1 cellular context compared by ENCODE assay signal in the genomic region with DNA sequence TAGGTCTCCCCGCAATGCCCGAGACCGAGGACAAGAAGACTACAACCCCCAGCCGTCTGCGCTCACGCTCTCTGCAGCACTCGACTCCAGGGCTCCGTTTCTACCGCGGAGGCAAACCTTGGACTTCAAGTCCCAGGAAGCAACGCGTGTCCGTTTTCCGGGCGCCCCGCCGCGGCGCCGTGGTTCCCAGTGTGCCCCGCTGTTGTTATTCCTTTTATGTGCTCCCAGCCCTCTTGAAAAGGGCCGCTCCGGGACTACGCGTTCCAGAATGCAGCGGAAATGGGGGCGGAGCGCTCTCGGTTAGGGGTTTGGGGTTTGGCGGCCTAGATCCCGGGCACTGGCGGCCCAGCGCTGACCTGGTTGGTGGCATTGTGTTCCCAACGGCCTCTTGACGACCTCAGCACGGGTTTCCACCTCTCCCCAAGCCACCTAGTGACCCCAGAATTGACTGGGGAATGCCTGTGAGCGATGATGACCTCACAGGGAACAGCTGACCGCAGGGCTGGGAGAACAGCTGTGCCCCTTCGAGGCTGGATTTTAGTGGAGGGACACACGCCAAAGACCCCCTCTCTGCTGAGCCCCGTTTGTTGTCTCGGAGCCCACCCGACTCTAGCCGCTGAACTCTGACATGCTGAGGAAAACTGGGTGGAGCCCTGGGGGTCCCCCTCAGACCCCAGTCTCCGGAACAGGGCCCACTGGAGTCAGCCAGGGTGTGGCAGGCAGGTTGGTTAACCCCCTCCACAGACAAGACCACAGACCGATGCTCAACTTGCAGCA.
A peak's percentile ranks its signal among the peaks of the same experiment; 100 is the strongest.
TF ChIP-seq lines count a peak whose summit lies in the region.

No MANE protein-coding gene starts in this region.

TF ChIP-seq in K562, 482 proteins besides CTCF, POLR2A, EP300 and RAD21 (continued from another document and continues in another):
- TF ChIP-seq, protein P1, sequence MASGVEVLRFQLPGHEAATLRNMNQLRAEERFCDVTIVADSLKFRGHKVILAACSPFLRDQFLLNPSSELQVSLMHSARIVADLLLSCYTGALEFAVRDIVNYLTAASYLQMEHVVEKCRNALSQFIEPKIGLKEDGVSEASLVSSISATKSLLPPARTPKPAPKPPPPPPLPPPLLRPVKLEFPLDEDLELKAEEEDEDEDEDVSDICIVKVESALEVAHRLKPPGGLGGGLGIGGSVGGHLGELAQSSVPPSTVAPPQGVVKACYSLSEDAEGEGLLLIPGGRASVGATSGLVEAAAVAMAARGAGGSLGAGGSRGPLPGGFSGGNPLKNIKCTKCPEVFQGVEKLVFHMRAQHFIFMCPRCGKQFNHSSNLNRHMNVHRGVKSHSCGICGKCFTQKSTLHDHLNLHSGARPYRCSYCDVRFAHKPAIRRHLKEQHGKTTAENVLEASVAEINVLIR (CRISPR knock-in tag; IDR thresholded peaks at IDR 0.05): peak; percentile 45; the same call in 1 of the 2 replicates
- no peak for TF ChIP-seq EHMT2 (IDR thresholded peaks at IDR 0.05)
- peak; percentile 66 for TF ChIP-seq POU5F1 (IDR thresholded peaks at IDR 0.05; ENCODE audit: borderline replicate concordance, low read depth, low read length, partially characterized antibody)
- TF ChIP-seq, protein P2, sequence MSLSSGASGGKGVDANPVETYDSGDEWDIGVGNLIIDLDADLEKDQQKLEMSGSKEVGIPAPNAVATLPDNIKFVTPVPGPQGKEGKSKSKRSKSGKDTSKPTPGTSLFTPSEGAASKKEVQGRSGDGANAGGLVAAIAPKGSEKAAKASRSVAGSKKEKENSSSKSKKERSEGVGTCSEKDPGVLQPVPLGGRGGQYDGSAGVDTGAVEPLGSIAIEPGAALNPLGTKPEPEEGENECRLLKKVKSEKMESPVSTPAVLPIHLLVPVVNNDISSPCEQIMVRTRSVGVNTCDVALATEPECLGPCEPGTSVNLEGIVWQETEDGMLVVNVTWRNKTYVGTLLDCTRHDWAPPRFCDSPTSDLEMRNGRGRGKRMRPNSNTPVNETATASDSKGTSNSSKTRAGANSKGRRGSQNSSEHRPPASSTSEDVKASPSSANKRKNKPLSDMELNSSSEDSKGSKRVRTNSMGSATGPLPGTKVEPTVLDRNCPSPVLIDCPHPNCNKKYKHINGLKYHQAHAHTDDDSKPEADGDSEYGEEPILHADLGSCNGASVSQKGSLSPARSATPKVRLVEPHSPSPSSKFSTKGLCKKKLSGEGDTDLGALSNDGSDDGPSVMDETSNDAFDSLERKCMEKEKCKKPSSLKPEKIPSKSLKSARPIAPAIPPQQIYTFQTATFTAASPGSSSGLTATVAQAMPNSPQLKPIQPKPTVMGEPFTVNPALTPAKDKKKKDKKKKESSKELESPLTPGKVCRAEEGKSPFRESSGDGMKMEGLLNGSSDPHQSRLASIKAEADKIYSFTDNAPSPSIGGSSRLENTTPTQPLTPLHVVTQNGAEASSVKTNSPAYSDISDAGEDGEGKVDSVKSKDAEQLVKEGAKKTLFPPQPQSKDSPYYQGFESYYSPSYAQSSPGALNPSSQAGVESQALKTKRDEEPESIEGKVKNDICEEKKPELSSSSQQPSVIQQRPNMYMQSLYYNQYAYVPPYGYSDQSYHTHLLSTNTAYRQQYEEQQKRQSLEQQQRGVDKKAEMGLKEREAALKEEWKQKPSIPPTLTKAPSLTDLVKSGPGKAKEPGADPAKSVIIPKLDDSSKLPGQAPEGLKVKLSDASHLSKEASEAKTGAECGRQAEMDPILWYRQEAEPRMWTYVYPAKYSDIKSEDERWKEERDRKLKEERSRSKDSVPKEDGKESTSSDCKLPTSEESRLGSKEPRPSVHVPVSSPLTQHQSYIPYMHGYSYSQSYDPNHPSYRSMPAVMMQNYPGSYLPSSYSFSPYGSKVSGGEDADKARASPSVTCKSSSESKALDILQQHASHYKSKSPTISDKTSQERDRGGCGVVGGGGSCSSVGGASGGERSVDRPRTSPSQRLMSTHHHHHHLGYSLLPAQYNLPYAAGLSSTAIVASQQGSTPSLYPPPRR (CRISPR knock-in tag; IDR thresholded peaks at IDR 0.05; ENCODE audit: borderline replicate concordance): 0 out of 2 replicates have a peak, but pooled peaks have one; percentile 18
- TF ChIP-seq ZNF232 (CRISPR knock-in tag; IDR thresholded peaks at IDR 0.05): no peak
- TF ChIP-seq, protein P3, sequence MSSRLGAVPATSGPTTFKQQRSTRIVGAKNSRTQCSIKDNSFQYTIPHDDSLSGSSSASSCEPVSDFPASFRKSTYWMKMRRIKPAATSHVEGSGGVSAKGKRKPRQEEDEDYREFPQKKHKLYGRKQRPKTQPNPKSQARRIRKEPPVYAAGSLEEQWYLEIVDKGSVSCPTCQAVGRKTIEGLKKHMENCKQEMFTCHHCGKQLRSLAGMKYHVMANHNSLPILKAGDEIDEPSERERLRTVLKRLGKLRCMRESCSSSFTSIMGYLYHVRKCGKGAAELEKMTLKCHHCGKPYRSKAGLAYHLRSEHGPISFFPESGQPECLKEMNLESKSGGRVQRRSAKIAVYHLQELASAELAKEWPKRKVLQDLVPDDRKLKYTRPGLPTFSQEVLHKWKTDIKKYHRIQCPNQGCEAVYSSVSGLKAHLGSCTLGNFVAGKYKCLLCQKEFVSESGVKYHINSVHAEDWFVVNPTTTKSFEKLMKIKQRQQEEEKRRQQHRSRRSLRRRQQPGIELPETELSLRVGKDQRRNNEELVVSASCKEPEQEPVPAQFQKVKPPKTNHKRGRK (tag; IDR thresholded peaks at IDR 0.05): no peak
- no peak for TF ChIP-seq NCOA4 (IDR thresholded peaks at IDR 0.05; ENCODE audit: partially characterized antibody)
- TF ChIP-seq TCFL5 (CRISPR knock-in tag; conservative IDR thresholded peaks at IDR 0.05): no peak
- no peak for TF ChIP-seq ZNF436 (CRISPR knock-in tag; IDR thresholded peaks at IDR 0.05)
- TF ChIP-seq PHB2 (IDR thresholded peaks at IDR 0.05; ENCODE audit: low read depth): no peak
- no peak for TF ChIP-seq ILF3 (IDR thresholded peaks at IDR 0.05; ENCODE audit: borderline replicate concordance)
- TF ChIP-seq, protein P4, sequence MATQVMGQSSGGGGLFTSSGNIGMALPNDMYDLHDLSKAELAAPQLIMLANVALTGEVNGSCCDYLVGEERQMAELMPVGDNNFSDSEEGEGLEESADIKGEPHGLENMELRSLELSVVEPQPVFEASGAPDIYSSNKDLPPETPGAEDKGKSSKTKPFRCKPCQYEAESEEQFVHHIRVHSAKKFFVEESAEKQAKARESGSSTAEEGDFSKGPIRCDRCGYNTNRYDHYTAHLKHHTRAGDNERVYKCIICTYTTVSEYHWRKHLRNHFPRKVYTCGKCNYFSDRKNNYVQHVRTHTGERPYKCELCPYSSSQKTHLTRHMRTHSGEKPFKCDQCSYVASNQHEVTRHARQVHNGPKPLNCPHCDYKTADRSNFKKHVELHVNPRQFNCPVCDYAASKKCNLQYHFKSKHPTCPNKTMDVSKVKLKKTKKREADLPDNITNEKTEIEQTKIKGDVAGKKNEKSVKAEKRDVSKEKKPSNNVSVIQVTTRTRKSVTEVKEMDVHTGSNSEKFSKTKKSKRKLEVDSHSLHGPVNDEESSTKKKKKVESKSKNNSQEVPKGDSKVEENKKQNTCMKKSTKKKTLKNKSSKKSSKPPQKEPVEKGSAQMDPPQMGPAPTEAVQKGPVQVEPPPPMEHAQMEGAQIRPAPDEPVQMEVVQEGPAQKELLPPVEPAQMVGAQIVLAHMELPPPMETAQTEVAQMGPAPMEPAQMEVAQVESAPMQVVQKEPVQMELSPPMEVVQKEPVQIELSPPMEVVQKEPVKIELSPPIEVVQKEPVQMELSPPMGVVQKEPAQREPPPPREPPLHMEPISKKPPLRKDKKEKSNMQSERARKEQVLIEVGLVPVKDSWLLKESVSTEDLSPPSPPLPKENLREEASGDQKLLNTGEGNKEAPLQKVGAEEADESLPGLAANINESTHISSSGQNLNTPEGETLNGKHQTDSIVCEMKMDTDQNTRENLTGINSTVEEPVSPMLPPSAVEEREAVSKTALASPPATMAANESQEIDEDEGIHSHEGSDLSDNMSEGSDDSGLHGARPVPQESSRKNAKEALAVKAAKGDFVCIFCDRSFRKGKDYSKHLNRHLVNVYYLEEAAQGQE (CRISPR knock-in tag; IDR thresholded peaks at IDR 0.05; ENCODE audit: low read depth): 0 out of 2 replicates have a peak, but pooled peaks have one; percentile 9
- no peak for TF ChIP-seq ZSCAN29 (IDR thresholded peaks at IDR 0.05)
- peak; percentile 97 for TF ChIP-seq ATF7 (IDR thresholded peaks at IDR 0.05)
- TF ChIP-seq SLC30A9 (CRISPR knock-in tag; IDR thresholded peaks at IDR 0.05): no peak
- TF ChIP-seq ZNF24 (IDR thresholded peaks at IDR 0.05): no peak
- TF ChIP-seq, protein P5, sequence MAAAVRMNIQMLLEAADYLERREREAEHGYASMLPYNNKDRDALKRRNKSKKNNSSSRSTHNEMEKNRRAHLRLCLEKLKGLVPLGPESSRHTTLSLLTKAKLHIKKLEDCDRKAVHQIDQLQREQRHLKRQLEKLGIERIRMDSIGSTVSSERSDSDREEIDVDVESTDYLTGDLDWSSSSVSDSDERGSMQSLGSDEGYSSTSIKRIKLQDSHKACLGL (CRISPR knock-in tag; IDR thresholded peaks at IDR 0.05; ENCODE audit: borderline replicate concordance, poor library complexity, severe bottlenecking): no peak
- no peak for TF ChIP-seq SAFB (IDR thresholded peaks at IDR 0.05; ENCODE audit: borderline replicate concordance, low read depth, low read length)
- TF ChIP-seq, protein P6, sequence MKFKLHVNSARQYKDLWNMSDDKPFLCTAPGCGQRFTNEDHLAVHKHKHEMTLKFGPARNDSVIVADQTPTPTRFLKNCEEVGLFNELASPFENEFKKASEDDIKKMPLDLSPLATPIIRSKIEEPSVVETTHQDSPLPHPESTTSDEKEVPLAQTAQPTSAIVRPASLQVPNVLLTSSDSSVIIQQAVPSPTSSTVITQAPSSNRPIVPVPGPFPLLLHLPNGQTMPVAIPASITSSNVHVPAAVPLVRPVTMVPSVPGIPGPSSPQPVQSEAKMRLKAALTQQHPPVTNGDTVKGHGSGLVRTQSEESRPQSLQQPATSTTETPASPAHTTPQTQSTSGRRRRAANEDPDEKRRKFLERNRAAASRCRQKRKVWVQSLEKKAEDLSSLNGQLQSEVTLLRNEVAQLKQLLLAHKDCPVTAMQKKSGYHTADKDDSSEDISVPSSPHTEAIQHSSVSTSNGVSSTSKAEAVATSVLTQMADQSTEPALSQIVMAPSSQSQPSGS (CRISPR knock-in tag; IDR thresholded peaks at IDR 0.05): no peak
- TF ChIP-seq RBM14 (IDR thresholded peaks at IDR 0.05; ENCODE audit: borderline replicate concordance, insufficient read depth, low read depth, low read length): no peak
- TF ChIP-seq, protein P7, sequence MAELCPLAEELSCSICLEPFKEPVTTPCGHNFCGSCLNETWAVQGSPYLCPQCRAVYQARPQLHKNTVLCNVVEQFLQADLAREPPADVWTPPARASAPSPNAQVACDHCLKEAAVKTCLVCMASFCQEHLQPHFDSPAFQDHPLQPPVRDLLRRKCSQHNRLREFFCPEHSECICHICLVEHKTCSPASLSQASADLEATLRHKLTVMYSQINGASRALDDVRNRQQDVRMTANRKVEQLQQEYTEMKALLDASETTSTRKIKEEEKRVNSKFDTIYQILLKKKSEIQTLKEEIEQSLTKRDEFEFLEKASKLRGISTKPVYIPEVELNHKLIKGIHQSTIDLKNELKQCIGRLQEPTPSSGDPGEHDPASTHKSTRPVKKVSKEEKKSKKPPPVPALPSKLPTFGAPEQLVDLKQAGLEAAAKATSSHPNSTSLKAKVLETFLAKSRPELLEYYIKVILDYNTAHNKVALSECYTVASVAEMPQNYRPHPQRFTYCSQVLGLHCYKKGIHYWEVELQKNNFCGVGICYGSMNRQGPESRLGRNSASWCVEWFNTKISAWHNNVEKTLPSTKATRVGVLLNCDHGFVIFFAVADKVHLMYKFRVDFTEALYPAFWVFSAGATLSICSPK (IDR thresholded peaks at IDR 0.05; ENCODE audit: borderline replicate concordance): no peak
- no peak for TF ChIP-seq WHSC1 (IDR thresholded peaks at IDR 0.05; ENCODE audit: low read length)
- TF ChIP-seq, protein P8, sequence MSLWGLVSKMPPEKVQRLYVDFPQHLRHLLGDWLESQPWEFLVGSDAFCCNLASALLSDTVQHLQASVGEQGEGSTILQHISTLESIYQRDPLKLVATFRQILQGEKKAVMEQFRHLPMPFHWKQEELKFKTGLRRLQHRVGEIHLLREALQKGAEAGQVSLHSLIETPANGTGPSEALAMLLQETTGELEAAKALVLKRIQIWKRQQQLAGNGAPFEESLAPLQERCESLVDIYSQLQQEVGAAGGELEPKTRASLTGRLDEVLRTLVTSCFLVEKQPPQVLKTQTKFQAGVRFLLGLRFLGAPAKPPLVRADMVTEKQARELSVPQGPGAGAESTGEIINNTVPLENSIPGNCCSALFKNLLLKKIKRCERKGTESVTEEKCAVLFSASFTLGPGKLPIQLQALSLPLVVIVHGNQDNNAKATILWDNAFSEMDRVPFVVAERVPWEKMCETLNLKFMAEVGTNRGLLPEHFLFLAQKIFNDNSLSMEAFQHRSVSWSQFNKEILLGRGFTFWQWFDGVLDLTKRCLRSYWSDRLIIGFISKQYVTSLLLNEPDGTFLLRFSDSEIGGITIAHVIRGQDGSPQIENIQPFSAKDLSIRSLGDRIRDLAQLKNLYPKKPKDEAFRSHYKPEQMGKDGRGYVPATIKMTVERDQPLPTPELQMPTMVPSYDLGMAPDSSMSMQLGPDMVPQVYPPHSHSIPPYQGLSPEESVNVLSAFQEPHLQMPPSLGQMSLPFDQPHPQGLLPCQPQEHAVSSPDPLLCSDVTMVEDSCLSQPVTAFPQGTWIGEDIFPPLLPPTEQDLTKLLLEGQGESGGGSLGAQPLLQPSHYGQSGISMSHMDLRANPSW (CRISPR knock-in tag; IDR thresholded peaks at IDR 0.05): 0 out of 2 replicates have a peak, but pooled peaks have one; percentile 75
- TF ChIP-seq HLTF (IDR thresholded peaks at IDR 0.05): no peak
- TF ChIP-seq, protein P9, sequence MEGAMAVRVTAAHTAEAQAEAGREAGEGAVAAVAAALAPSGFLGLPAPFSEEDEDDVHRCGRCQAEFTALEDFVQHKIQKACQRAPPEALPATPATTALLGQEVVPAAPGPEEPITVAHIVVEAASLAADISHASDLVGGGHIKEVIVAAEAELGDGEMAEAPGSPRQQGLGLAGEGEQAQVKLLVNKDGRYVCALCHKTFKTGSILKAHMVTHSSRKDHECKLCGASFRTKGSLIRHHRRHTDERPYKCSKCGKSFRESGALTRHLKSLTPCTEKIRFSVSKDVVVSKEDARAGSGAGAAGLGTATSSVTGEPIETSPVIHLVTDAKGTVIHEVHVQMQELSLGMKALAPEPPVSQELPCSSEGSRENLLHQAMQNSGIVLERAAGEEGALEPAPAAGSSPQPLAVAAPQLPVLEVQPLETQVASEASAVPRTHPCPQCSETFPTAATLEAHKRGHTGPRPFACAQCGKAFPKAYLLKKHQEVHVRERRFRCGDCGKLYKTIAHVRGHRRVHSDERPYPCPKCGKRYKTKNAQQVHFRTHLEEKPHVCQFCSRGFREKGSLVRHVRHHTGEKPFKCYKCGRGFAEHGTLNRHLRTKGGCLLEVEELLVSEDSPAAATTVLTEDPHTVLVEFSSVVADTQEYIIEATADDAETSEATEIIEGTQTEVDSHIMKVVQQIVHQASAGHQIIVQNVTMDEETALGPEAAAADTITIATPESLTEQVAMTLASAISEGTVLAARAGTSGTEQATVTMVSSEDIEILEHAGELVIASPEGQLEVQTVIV (CRISPR knock-in tag; IDR thresholded peaks at IDR 0.05; ENCODE audit: borderline replicate concordance): no peak
- TF ChIP-seq, protein P10, sequence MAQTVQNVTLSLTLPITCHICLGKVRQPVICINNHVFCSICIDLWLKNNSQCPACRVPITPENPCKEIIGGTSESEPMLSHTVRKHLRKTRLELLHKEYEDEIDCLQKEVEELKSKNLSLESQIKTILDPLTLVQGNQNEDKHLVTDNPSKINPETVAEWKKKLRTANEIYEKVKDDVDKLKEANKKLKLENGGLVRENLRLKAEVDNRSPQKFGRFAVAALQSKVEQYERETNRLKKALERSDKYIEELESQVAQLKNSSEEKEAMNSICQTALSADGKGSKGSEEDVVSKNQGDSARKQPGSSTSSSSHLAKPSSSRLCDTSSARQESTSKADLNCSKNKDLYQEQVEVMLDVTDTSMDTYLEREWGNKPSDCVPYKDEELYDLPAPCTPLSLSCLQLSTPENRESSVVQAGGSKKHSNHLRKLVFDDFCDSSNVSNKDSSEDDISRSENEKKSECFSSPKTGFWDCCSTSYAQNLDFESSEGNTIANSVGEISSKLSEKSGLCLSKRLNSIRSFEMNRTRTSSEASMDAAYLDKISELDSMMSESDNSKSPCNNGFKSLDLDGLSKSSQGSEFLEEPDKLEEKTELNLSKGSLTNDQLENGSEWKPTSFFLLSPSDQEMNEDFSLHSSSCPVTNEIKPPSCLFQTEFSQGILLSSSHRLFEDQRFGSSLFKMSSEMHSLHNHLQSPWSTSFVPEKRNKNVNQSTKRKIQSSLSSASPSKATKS (CRISPR knock-in tag; IDR thresholded peaks at IDR 0.05): no peak
